In the genomic region with DNA sequence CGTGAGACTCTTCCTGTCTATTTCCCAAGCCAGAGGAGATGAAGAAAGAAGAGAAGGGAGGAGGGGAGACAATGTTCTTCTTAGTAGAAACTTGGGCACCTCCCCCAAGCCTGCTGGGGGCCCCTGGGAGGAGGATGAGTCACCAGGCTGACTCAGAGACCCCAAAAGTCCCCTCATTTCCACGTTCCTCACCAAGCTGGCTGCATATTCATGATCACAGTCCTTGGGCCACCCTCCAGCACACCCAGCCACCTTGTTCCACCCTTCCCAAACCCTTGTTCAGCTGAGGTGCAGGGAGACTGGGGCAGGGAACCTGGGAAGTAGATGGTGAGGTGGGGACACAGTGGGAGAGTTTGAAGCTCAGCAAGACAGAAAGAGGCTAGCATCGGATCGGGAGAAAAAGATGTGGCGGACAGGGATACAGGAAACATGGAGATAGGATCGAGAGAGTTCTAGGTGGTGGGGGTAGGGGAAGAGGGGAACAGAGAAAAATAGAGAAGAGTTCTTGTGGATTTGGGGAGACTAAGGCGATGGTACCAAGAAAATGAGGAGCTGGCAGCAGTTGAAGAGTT, we compare ENCODE assay signal across 8 cellular contexts. TPM values are rescaled to one million over a fixed set of nuclear protein-coding genes. Genes with fewer than 3 reads are reported as not detected.
DNase-seq lines count a peak whose midpoint lies in the region; TF ChIP-seq lines count a peak whose summit lies in the region.

No MANE protein-coding gene starts in this region.

- DNase-seq in SJCRH30 (no peak), tibial artery (peak; percentile 75 to 79), NCI-H2171 (lab: John Stamatoyannopoulos, UW) (no peak), COLO668 (lab: John Stamatoyannopoulos, UW; ENCODE audit: unreplicated experiment) (no peak), retina (no peak)

- H3K4me1 ChIP-seq in SJCRH30 (no peaks in the 10 kb centered on the region; the same call in none of the 2 replicates), duodenal mucosa (ENCODE audit: control insufficient read depth in 1 of 2, insufficient read depth in 2 of 2, low read length in 2 of 2) (peaks cover 14 to 22% of the 10 kb centered on the region in 2 donors), mucosa of stomach (ENCODE audit: control insufficient read depth, insufficient read depth, low read length) (peaks cover 20% of the 10 kb centered on the region), tibial artery (peaks cover 0 to 29% (median 22%) of the 10 kb centered on the region in 4 donors)

- TF ChIP-seq CTCF in tibial artery (IDR thresholded peaks at IDR 0.05): no peak

- intact Hi-C loops in tibial artery (cut with DNase I; ENCODE audit: low total_unique reads): loop anchor here (5.0 to 10.0 kb wide), 2 partner anchors 38 to 311 kb away; partner anchors contain the start of genes DENND4B, ILF2 and NPR1

- H3K9me3 ChIP-seq in SJCRH30 (replicated peaks) (no peaks in the 10 kb centered on the region), duodenal mucosa (ENCODE audit: control insufficient read depth in 1 of 2, low read length in 2 of 2) (no peaks in the 10 kb centered on the region), mucosa of stomach (ENCODE audit: control insufficient read depth, low read length) (no peaks in the 10 kb centered on the region), tibial artery (no peaks in the 10 kb centered on the region)

- H3K4me3 ChIP-seq in GM08714 (ENCODE audit: low read length) (peak overlapping the region; percentile 51), SJCRH30 (peak overlapping the region; percentile 86), duodenal mucosa (ENCODE audit: low read depth in 1 of 2, low read length in 2 of 2) (peak overlapping the region; percentile 71 to 80), mucosa of stomach (ENCODE audit: low read length) (peak overlapping the region; percentile 68), tibial artery (peak overlapping the region; percentile 61 to 78)

- H3K27ac ChIP-seq in SJCRH30 (peak overlapping the region; percentile 43; the same call in 1 of the 2 replicates), duodenal mucosa (ENCODE audit: low read depth, low read length) (peak overlapping the region; percentile 57), tibial artery (peak overlapping the region; percentile 76 to 95)

- H3K36me3 ChIP-seq in SJCRH30 (peaks cover 5% of the 10 kb centered on the region), duodenal mucosa (ENCODE audit: control insufficient read depth in 1 of 2, insufficient read depth in 2 of 2, low read length in 2 of 2) (peaks cover 0 to 5% of the 10 kb centered on the region in 2 donors), mucosa of stomach (ENCODE audit: control insufficient read depth, insufficient read depth, low read length) (peaks cover 4% of the 10 kb centered on the region), tibial artery (peaks cover 0 to 31% (median 17%) of the 10 kb centered on the region in 3 donors)

- H3K27me3 ChIP-seq in SJCRH30 (no peaks in the 10 kb centered on the region), duodenal mucosa (ENCODE audit: control insufficient read depth in 1 of 2, insufficient read depth in 2 of 2, low read length in 2 of 2) (no peaks in the 10 kb centered on the region), mucosa of stomach (ENCODE audit: control insufficient read depth, insufficient read depth, low read length) (no peaks in the 10 kb centered on the region), tibial artery (no peaks in the 10 kb centered on the region)

- peak overlapping the region; percentile 78 to 81 for H3K9ac ChIP-seq in duodenal mucosa (ENCODE audit: low read depth in 1 of 2, low read length in 2 of 2)
- peak overlapping the region; percentile 76 for H3K9ac ChIP-seq in mucosa of stomach (ENCODE audit: low read length)

RNA-seq across cellular contexts. Expression of gene RAB13, which starts 0.7 kb away (rescaled TPM):
- 32.4 and 36.5 TPM in 2 replicates for total RNA-seq in SJCRH30 (2014; rRNA removed; shearing (Covaris generic))

RNA-seq across cellular contexts. Expression of gene RPS27, which starts 5.1 kb away (rescaled TPM):
- 3,620 and 4,036 TPM in 2 replicates for total RNA-seq in SJCRH30 (2014; rRNA removed; shearing (Covaris generic))

RNA-seq across cellular contexts. Expression of gene JTB, which starts 8.0 kb away (rescaled TPM):
- 96.8 and 97.9 TPM in 2 replicates for total RNA-seq in SJCRH30 (2014; rRNA removed; shearing (Covaris generic))

RNA-seq across cellular contexts. Expression of gene CREB3L4, which starts 17.7 kb away (rescaled TPM):
- 7.5 and 9.3 TPM in 2 replicates for total RNA-seq in SJCRH30 (2014; rRNA removed; shearing (Covaris generic))

RNA-seq across cellular contexts. Expression of gene SLC39A1, which starts 22.1 kb away (rescaled TPM):
- 74.4 and 77.2 TPM in 2 replicates for total RNA-seq in SJCRH30 (2014; rRNA removed; shearing (Covaris generic))

Comparison
In these comparisons a context has a peak if more than half of its experiments do, and no peak if none do; other contexts are left out.
1. DNase-seq: peak in tibial artery (2 of 2); none in SJCRH30 (0 of 2), NCI-H2171 (single experiment), COLO668 (single experiment) and retina (single experiment).
2. Peak in every context shown above with its lines, with median percentiles within 50 percentile points of each other: H3K4me3 ChIP-seq and H3K27ac ChIP-seq.